Comparison of ENCODE assay signal across 17 cellular contexts in the genomic region with DNA sequence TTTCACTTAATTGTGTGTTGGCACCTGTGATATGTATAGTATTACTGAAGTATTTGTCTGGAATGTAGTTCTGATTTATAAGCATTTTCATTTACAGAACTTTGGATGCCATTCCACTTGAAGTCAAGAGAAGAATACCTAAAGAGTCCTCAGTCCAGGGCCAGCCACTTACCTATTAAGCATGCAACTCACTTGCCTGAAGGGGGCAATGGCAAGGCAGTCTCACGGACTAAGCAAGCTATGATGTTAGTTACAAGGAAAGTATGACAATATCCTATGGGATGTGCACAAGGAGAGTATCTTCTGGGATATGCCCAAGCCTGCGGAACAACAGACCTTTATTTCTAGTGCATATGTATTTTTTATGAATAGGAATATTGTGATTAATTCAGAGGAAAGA.
DNase-seq lines count a peak whose midpoint lies in the region; ATAC-seq and TF ChIP-seq lines count a peak whose summit lies in the region.
"Had no signal": no experiment of that assay in that cellular context is flagged by ENCODE, and none has a peak within 500 bp of the region (broad histone marks: within the 10 kb centered on the region; RNA-seq: fewer than 3 reads in every experiment).

No MANE protein-coding gene starts in this region.

- no peaks in the 10 kb centered on the region for H3K27me3 ChIP-seq in NT2/D1 (ENCODE audit: insufficient read depth, insufficient read length)
- no peaks in the 10 kb centered on the region for H3K27me3 ChIP-seq in heart left ventricle

- peak; percentile 37 for DNase-seq in NCI-H82 (lab: John Stamatoyannopoulos, UW)
- no peak for DNase-seq in NCI-H82 treated with DMSO at 0.1 percent for 48 hours (lab: John Stamatoyannopoulos, UW; ENCODE audit: unreplicated experiment)
- DNase-seq in NT2/D1 (ENCODE audit: low read depth, low spot score) = peak; percentile 1
- peak; percentile 29 for DNase-seq in iPS-NIHi11 (ENCODE audit: low spot score)
- no peak for DNase-seq in germinal center (ENCODE audit: low spot score)
- no peak for DNase-seq in heart left ventricle
- no peak for DNase-seq in COR-L47 (lab: John Stamatoyannopoulos, UW)
- DNase-seq: Calu3; GF-D8; GOT3; MM.1S; NCI-H2029; NCI-H524; NK-92 treated with Interleukin-12 subunit alpha and Interleukin-12 subunit beta, amount 100 ng/mL, for 24 hours; PC-3 had no signal

- no peaks in the 10 kb centered on the region for H3K9me3 ChIP-seq in NT2/D1 (ENCODE audit: insufficient read depth, low read length)
- H3K9me3 ChIP-seq in heart left ventricle = no peaks in the 10 kb centered on the region

- H3K4me3 ChIP-seq in NT2/D1 (ENCODE audit: insufficient read length, low read depth) = no peak overlapping the region
- H3K4me3 ChIP-seq in heart left ventricle = no peak overlapping the region
- H3K4me3 ChIP-seq: A549 had no signal

- 11 to 22% (median 17%) methylated on average over 2 of the region's 2 CpGs for WGBS in heart left ventricle, 4 donors

- no peaks in the 10 kb centered on the region for H3K36me3 ChIP-seq in NT2/D1 (ENCODE audit: insufficient read depth, insufficient read length, low read length)
- H3K36me3 ChIP-seq in heart left ventricle = no peaks in the 10 kb centered on the region

- ATAC-seq in heart left ventricle (no peak), GM18861 (IDR thresholded peaks at IDR 0.05; ENCODE audit: unreplicated experiment) (no peak)
- ATAC-seq: A549, PC-3 had no signal

- no peak for TF ChIP-seq CTCF in heart left ventricle (IDR thresholded peaks at IDR 0.05)

- TF ChIP-seq POLR2A in heart left ventricle (IDR thresholded peaks at IDR 0.05) = no peak

- H3K9ac ChIP-seq in NT2/D1 (ENCODE audit: insufficient read length, low read depth) = no peak overlapping the region

- H3K27ac ChIP-seq in heart left ventricle = no peak overlapping the region
- H3K27ac ChIP-seq: A549 had no signal

- intact Hi-C loops in heart left ventricle (cut with DNase I) = no loop called here

- no peaks in the 10 kb centered on the region for H3K4me1 ChIP-seq in NT2/D1 (ENCODE audit: insufficient read depth, insufficient read length)
- no peaks in the 10 kb centered on the region for H3K4me1 ChIP-seq in heart left ventricle
- H3K4me1 ChIP-seq: A549 had no signal

Comparison
In these comparisons a context has a peak if more than half of its experiments do, and no peak if none do; other contexts are left out.
1. DNase-seq: peak in NCI-H82 (single experiment), NT2/D1 (single experiment) and iPS-NIHi11 (single experiment); none in NCI-H82 treated with DMSO at 0.1 percent for 48 hours (single experiment), germinal center (single experiment), heart left ventricle (0 of 5) and COR-L47 (single experiment).